Comparison of ENCODE assay signal across 23 cellular contexts in the genomic region with DNA sequence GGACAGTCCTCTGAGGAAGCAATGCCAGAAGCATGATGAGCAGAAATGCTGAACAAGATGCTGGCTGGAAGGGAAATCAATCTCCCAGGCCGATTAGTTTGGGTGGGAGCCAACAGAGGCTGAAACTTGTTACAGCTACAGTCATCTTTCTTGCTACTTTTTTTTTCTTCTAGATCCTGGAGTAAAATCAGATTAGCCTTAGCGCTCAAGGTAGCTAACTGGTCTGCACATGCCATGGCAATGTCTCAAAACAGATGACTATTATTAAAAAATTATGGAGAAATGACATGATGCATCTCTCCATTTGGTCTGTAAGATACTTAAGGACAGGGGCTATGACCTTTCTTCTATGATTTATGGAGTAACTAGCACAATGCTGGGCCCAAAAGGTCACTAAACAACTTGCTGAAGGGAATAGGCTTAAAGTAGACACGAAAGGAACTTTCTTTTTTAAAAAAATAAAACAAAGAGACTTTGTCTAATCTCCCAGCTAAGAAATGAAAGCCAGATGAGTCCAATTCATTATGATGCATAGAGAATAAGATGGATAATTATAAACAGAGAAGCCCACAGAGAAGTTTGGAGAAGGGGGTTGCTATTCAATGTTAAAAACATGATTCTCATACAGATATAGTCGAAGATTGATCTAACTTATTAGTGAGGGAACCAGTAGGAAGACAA. TPM values are rescaled to one million over a fixed set of nuclear protein-coding genes. Genes with fewer than 3 reads are reported as not detected.
DNase-seq lines count a peak whose midpoint lies in the region; ATAC-seq, FAIRE-seq and TF ChIP-seq lines count a peak whose summit lies in the region.
"Had no signal": no experiment of that assay in that cellular context is flagged by ENCODE, and none has a peak within 500 bp of the region (broad histone marks: within the 10 kb centered on the region; RNA-seq: fewer than 3 reads in every experiment).

No MANE protein-coding gene starts in this region.

- H3K4me1 ChIP-seq in GM23338 (ENCODE audit: insufficient read depth) (no peaks in the 10 kb centered on the region), astrocyte (ENCODE audit: insufficient read depth, low read length) (peaks cover 18% of the 10 kb centered on the region)
- H3K4me1 ChIP-seq: body of pancreas, esophagus muscularis mucosa, stomach had no signal

- TF ChIP-seq POLR2A in erythroblast (IDR thresholded peaks at IDR 0.05; ENCODE audit: low read length), result no peak

- H3K4me3 ChIP-seq in GM23338 (no peak overlapping the region), astrocyte (ENCODE audit: insufficient read depth, low read depth, low read length) (no peak overlapping the region)
- H3K4me3 ChIP-seq: BLaER1 treated with 17β-estradiol and CSF1 and Interleukin-3, amounts not matched to agents 10 nM and 100 nM; body of pancreas; esophagus muscularis mucosa; stomach had no signal

- 0 out of 2 replicates have a peak, but pooled peaks cover 3% of the 10 kb centered on the region for H3K9me2 ChIP-seq in GM23338 (ENCODE audit: insufficient read depth)

- H2AFZ ChIP-seq in GM23338 (0 out of 2 replicates have a peak overlapping the region, but pooled peaks have one; percentile 14), astrocyte (ENCODE audit: low read depth, low read length) (no peak overlapping the region)

- no peak overlapping the region for H3K4me2 ChIP-seq in GM23338
- H3K4me2 ChIP-seq in astrocyte (ENCODE audit: low read length), result no peak overlapping the region
- H3K4me2 ChIP-seq: BLaER1 treated with 17β-estradiol and CSF1 and Interleukin-3, amounts not matched to agents 10 nM and 100 nM had no signal

- no peak overlapping the region for H3K9ac ChIP-seq in astrocyte (ENCODE audit: low read length)
- H3K9ac ChIP-seq: BLaER1 treated with 17β-estradiol and CSF1 and Interleukin-3, amounts not matched to agents 10 nM and 100 nM had no signal

- H3K9me3 Mint-ChIP-seq in GM23338, result peaks cover 20% of the 10 kb centered on the region
- peaks cover 15% of the 10 kb centered on the region for H3K9me3 Mint-ChIP-seq in astrocyte (ENCODE audit: unreplicated experiment)
- no peaks in the 10 kb centered on the region for H3K9me3 Mint-ChIP-seq in activated naive CD4-positive, alpha-beta T cell treated with anti-CD3 and anti-CD28 coated beads, Interleukin-2, amount 10 ng/mL, durations not matched to agents 7 days and 5 days
- H3K9me3 Mint-ChIP-seq in activated naive CD8-positive, alpha-beta T cell treated with anti-CD3 and anti-CD28 coated beads, Interleukin-2, amount 50 U/mL, for 24 hours, result peaks cover 4% of the 10 kb centered on the region

- no peaks in the 10 kb centered on the region for H3K9me3 ChIP-seq in astrocyte (ENCODE audit: insufficient read depth, low read depth, low read length)
- H3K9me3 ChIP-seq: body of pancreas, esophagus muscularis mucosa had no signal

- CTCF ChIA-PET in activated naive CD4-positive, alpha-beta T cell treated with anti-CD3 and anti-CD28 coated beads, Interleukin-2, amount 10 ng/mL, durations not matched to agents 7 days and 5 days (lab: Charles Lee), result interaction anchor here (0.8 to 1.9 kb wide), 4 partner anchors 9 to 901 kb away, joined by 3 to 4 read pairs (median 4); no protein-coding TSS in a partner anchor

- TF ChIP-seq CTCF in GM23338 (conservative IDR thresholded peaks at IDR 0.05; ENCODE audit: low read depth in 2 of 2) (no peak), astrocyte (IDR thresholded peaks at IDR 0.05; ENCODE audit: insufficient read depth, low read depth, low read length) (no peak)

- H3K4me1 Mint-ChIP-seq in GM23338, result peaks cover under 1% of the 10 kb centered on the region; the same call in 1 of the 3 replicates
- H3K4me1 Mint-ChIP-seq in astrocyte (ENCODE audit: low read depth, unreplicated experiment), result peaks cover 12% of the 10 kb centered on the region
- H3K4me1 Mint-ChIP-seq in activated naive CD4-positive, alpha-beta T cell treated with anti-CD3 and anti-CD28 coated beads, Interleukin-2, amount 10 ng/mL, durations not matched to agents 7 days and 5 days, result no peaks in the 10 kb centered on the region
- H3K4me1 Mint-ChIP-seq in activated naive CD8-positive, alpha-beta T cell treated with anti-CD3 and anti-CD28 coated beads, Interleukin-2, amount 50 U/mL, for 24 hours, result no peaks in the 10 kb centered on the region
- H3K4me1 Mint-ChIP-seq: naive thymus-derived CD8-positive, alpha-beta T cell had no signal

- H4K20me1 ChIP-seq in GM23338 (replicated peaks; ENCODE audit: insufficient read depth) (no peaks in the 10 kb centered on the region), astrocyte (ENCODE audit: insufficient read depth, low read length) (no peaks in the 10 kb centered on the region)
- H4K20me1 ChIP-seq: BLaER1 treated with 17β-estradiol and CSF1 and Interleukin-3, amounts not matched to agents 10 nM and 100 nM had no signal

- H3K36me3 Mint-ChIP-seq in GM23338 (ENCODE audit: low read depth), result peaks cover 4% of the 10 kb centered on the region; the same call in 2 of the 3 replicates
- no peaks in the 10 kb centered on the region for H3K36me3 Mint-ChIP-seq in astrocyte (ENCODE audit: low read depth, unreplicated experiment)
- H3K36me3 Mint-ChIP-seq in activated naive CD4-positive, alpha-beta T cell treated with anti-CD3 and anti-CD28 coated beads, Interleukin-2, amount 10 ng/mL, durations not matched to agents 7 days and 5 days, result no peaks in the 10 kb centered on the region
- no peaks in the 10 kb centered on the region for H3K36me3 Mint-ChIP-seq in activated naive CD8-positive, alpha-beta T cell treated with anti-CD3 and anti-CD28 coated beads, Interleukin-2, amount 50 U/mL, for 24 hours (ENCODE audit: low read depth)

- FAIRE-seq in astrocyte (lab: Jason Lieb, UNC), result no peak

- no peaks in the 10 kb centered on the region for H3K27me3 Mint-ChIP-seq in GM23338 (ENCODE audit: insufficient read depth, low read depth, poor library complexity)
- H3K27me3 Mint-ChIP-seq in astrocyte (ENCODE audit: low read depth, unreplicated experiment), result no peaks in the 10 kb centered on the region
- H3K27me3 Mint-ChIP-seq in activated naive CD4-positive, alpha-beta T cell treated with anti-CD3 and anti-CD28 coated beads, Interleukin-2, amount 10 ng/mL, durations not matched to agents 7 days and 5 days, result peaks cover 18% of the 10 kb centered on the region
- H3K27me3 Mint-ChIP-seq in activated naive CD8-positive, alpha-beta T cell treated with anti-CD3 and anti-CD28 coated beads, Interleukin-2, amount 50 U/mL, for 24 hours, result peaks cover 20% of the 10 kb centered on the region

- H3K4me3 Mint-ChIP-seq in GM23338 (no peak overlapping the region), astrocyte (ENCODE audit: unreplicated experiment) (no peak overlapping the region)
- H3K4me3 Mint-ChIP-seq in activated naive CD4-positive, alpha-beta T cell treated with anti-CD3 and anti-CD28 coated beads, Interleukin-2, amount 10 ng/mL, durations not matched to agents 7 days and 5 days, result no peak overlapping the region
- H3K4me3 Mint-ChIP-seq in activated naive CD8-positive, alpha-beta T cell treated with anti-CD3 and anti-CD28 coated beads, Interleukin-2, amount 50 U/mL, for 24 hours, result no peak overlapping the region
- H3K4me3 Mint-ChIP-seq: activated naive CD4-positive, alpha-beta T cell treated with anti-CD3 and anti-CD28 coated beads for 36 hours; naive thymus-derived CD8-positive, alpha-beta T cell had no signal

- H3K36me3 ChIP-seq in GM23338 (ENCODE audit: insufficient read depth) (peaks cover 5% of the 10 kb centered on the region; the same call in 1 of the 2 replicates), astrocyte (ENCODE audit: insufficient read depth, low read length) (no peaks in the 10 kb centered on the region)
- H3K36me3 ChIP-seq: BLaER1 treated with 17β-estradiol and CSF1 and Interleukin-3, amounts not matched to agents 10 nM and 100 nM; esophagus muscularis mucosa; stomach had no signal

- DNase-seq in GM23338 (ENCODE audit: low spot score), result no peak
- DNase-seq in astrocyte (ENCODE audit: low read depth), result peak; percentile 47
- DNase-seq in fibroblast of peridontal ligament (ENCODE audit: extremely low read depth), result peak; percentile 76
- DNase-seq in superior temporal gyrus (ENCODE audit: extremely low spot score), result peak; percentile 63
- no peak for DNase-seq in erythroblast (lab: John Stamatoyannopoulos, UW)
- no peak for DNase-seq in activated naive CD4-positive, alpha-beta T cell treated with anti-CD3 and anti-CD28 coated beads, Interleukin-2, amount 10 ng/mL, durations not matched to agents 7 days and 5 days
- DNase-seq in activated naive CD8-positive, alpha-beta T cell treated with anti-CD3 and anti-CD28 coated beads, Interleukin-2, amount 50 U/mL, for 24 hours, result no peak
- DNase-seq in inferior parietal cortex (ENCODE audit: extremely low spot score), result no peak
- DNase-seq: activated CD4-positive, alpha-beta T cell treated with anti-CD3 and anti-CD28 coated beads, Interleukin-2, amount 50 U/mL, for 48 hours; activated naive CD4-positive, alpha-beta T cell treated with anti-CD3 and anti-CD28 coated beads for 36 hours; activated T-cell treated with anti-CD3 and anti-CD28 coated beads for 4 hours; body of pancreas; DMS 273 treated with DMSO at 0.1 percent for 48 hours; GOT3; islet precursor cell; naive thymus-derived CD8-positive, alpha-beta T cell; NCI-H187; SHP77; stimulated activated CD4-positive, alpha-beta T cell treated with anti-CD3 and anti-CD28 coated beads, Interleukin-2, amount 100 ng/mL, for 24 hours; stomach; T-helper 2 cell had no signal

- no peaks in the 10 kb centered on the region for H3K27me3 ChIP-seq in GM23338 (ENCODE audit: insufficient read depth)
- no peaks in the 10 kb centered on the region for H3K27me3 ChIP-seq in astrocyte (ENCODE audit: insufficient read depth, low read length)
- H3K27me3 ChIP-seq: BLaER1 treated with 17β-estradiol and CSF1 and Interleukin-3, amounts not matched to agents 10 nM and 100 nM; body of pancreas; esophagus muscularis mucosa had no signal

- H3K79me2 ChIP-seq in GM23338 (replicated peaks; ENCODE audit: insufficient read depth) (no peaks in the 10 kb centered on the region), astrocyte (ENCODE audit: insufficient read depth, low read length) (no peaks in the 10 kb centered on the region)

- no peak for ATAC-seq in GM23338
- no peak for ATAC-seq in activated naive CD8-positive, alpha-beta T cell treated with anti-CD3 and anti-CD28 coated beads, Interleukin-2, amount 50 U/mL, for 24 hours
- ATAC-seq: body of pancreas; naive thymus-derived CD8-positive, alpha-beta T cell had no signal

- no peaks in the 10 kb centered on the region for H3F3A ChIP-seq in GM23338 (replicated peaks; ENCODE audit: low read depth)

- H3K27ac Mint-ChIP-seq in GM23338 (no peak overlapping the region), astrocyte (ENCODE audit: unreplicated experiment) (no peak overlapping the region)
- H3K27ac Mint-ChIP-seq in activated naive CD4-positive, alpha-beta T cell treated with anti-CD3 and anti-CD28 coated beads, Interleukin-2, amount 10 ng/mL, durations not matched to agents 7 days and 5 days, result no peak overlapping the region
- no peak overlapping the region for H3K27ac Mint-ChIP-seq in activated naive CD8-positive, alpha-beta T cell treated with anti-CD3 and anti-CD28 coated beads, Interleukin-2, amount 50 U/mL, for 24 hours
- H3K27ac Mint-ChIP-seq: activated naive CD4-positive, alpha-beta T cell treated with anti-CD3 and anti-CD28 coated beads for 36 hours; naive thymus-derived CD8-positive, alpha-beta T cell had no signal

- H3K27ac ChIP-seq in GM23338 (ENCODE audit: low read depth), result no peak overlapping the region
- no peak overlapping the region for H3K27ac ChIP-seq in astrocyte (ENCODE audit: low read depth, low read length)
- H3K27ac ChIP-seq: BLaER1 treated with 17β-estradiol and CSF1 and Interleukin-3, amounts not matched to agents 10 nM and 100 nM; body of pancreas; esophagus muscularis mucosa; stomach had no signal

RNA-seq across cellular contexts. Expression of a gene that starts 42.5 kb away (rescaled TPM):
- 6.8 and 8.9 TPM in 2 replicates for total RNA-seq in GM23338 (2014; rRNA removed; shearing (Covaris generic))
- polyA plus RNA-seq in GM23338 (2016; fragmentation: Nextera tagmentation; extraction: Ambion mirVana), result 2.6 and 3.6 TPM in 2 replicates
- total RNA-seq in astrocyte, result 7.0 and 7.4 TPM in 2 replicates

Comparison
In these comparisons a context has a peak if more than half of its experiments do, and no peak if none do; other contexts are left out.
1. DNase-seq: peak in astrocyte (single experiment), fibroblast of peridontal ligament (single experiment) and superior temporal gyrus (single experiment); none in GM23338 (single experiment), erythroblast (0 of 2), activated naive CD4-positive, alpha-beta T cell treated with anti-CD3 and anti-CD28 coated beads, Interleukin-2, amount 10 ng/mL, durations not matched to agents 7 days and 5 days (single experiment), activated naive CD8-positive, alpha-beta T cell treated with anti-CD3 and anti-CD28 coated beads, Interleukin-2, amount 50 U/mL, for 24 hours (single experiment) and inferior parietal cortex (single experiment).